ENCODE assay signal across 8 cellular contexts in the genomic region with DNA sequence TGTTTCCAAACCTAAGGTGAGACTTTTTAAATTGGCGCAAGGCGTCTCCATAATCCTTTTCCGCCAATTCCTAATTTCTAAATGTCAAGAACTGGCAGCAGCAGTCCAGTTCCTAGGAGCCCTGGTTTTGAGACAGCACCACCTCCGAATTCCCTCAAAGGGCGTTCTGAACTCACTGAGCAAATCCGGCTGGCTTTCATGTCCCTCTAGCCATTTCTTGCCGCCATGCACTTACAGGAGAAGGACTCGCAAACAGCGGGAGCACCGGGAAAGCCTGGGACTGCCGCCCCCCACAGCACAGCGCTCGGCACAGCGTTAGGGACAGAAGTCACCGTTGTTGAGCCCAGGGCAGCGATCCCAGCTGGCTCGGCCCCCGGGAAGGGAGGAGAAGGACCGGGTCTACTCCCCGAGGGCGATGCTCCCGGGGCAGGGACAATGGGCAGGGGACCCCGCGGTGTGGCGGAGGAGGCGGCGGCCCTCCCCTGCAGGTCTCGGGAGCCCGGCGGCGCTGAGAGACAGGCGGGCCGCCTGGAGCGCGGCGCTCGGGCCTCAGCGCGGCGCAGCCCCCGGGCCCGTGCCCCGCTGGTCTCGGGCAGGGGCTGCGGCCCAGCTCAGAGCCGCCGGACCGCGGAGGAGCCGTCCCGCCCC. TPM values are rescaled to one million over a fixed set of nuclear protein-coding genes. Genes with fewer than 3 reads are reported as not detected.
DNase-seq lines count a peak whose midpoint lies in the region; ATAC-seq, FAIRE-seq and TF ChIP-seq lines count a peak whose summit lies in the region.

No MANE protein-coding gene starts in this region.

- peak overlapping the region; percentile 97 for H3K27ac Mint-ChIP-seq in stimulated activated naive CD8-positive, alpha-beta T cell treated with anti-CD3 and anti-CD28 coated beads, Interleukin-15, Interleukin-2, amounts not matched to agents 100 ng/mL and 50 ng/mL, for 24 hours

- H3K36me3 ChIP-seq in HAP-1 (replicated peaks), result peaks cover 13% of the 10 kb centered on the region
- H3K36me3 ChIP-seq in lung (ENCODE audit: control insufficient read depth in 2 of 2, insufficient read depth in 2 of 2, low read length in 2 of 2), result no peaks in the 10 kb centered on the region

- no peak for TF ChIP-seq CTCF in lung (IDR thresholded peaks at IDR 0.05; ENCODE audit: control extremely low read depth, extremely low read depth)

- H3K9me3 Mint-ChIP-seq in stimulated activated naive CD8-positive, alpha-beta T cell treated with anti-CD3 and anti-CD28 coated beads, Interleukin-15, Interleukin-2, amounts not matched to agents 100 ng/mL and 50 ng/mL, for 24 hours, result no peaks in the 10 kb centered on the region

- no peaks in the 10 kb centered on the region for H3K9me3 ChIP-seq in HAP-1
- no peaks in the 10 kb centered on the region for H3K9me3 ChIP-seq in lung (ENCODE audit: control insufficient read depth in 2 of 2, insufficient read depth in 1 of 2, low read length in 1 of 2)

- peaks cover 44% of the 10 kb centered on the region for H3K36me3 Mint-ChIP-seq in stimulated activated naive CD8-positive, alpha-beta T cell treated with anti-CD3 and anti-CD28 coated beads, Interleukin-15, Interleukin-2, amounts not matched to agents 100 ng/mL and 50 ng/mL, for 24 hours (ENCODE audit: low read depth)

- in situ Hi-C loops in G401 (cut with HindIII; ENCODE audit: low sequenced_read_pairs) (no loop called here), HAP-1 (cut with MboI; ENCODE audit: low sequenced_read_pairs) (no loop called here)

- H3K4me3 ChIP-seq in HAP-1 (peak overlapping the region; percentile 84), lung (peak overlapping the region; percentile 90)

- peaks cover 87% of the 10 kb centered on the region for H3K4me1 Mint-ChIP-seq in stimulated activated naive CD8-positive, alpha-beta T cell treated with anti-CD3 and anti-CD28 coated beads, Interleukin-15, Interleukin-2, amounts not matched to agents 100 ng/mL and 50 ng/mL, for 24 hours (ENCODE audit: low read depth)

- H3K27me3 ChIP-seq in HAP-1 (ENCODE audit: low read depth) (no peaks in the 10 kb centered on the region), lung (ENCODE audit: control insufficient read depth, insufficient read depth) (no peaks in the 10 kb centered on the region)

- peak overlapping the region; percentile 98 for H3K4me3 Mint-ChIP-seq in stimulated activated naive CD8-positive, alpha-beta T cell treated with anti-CD3 and anti-CD28 coated beads, Interleukin-15, Interleukin-2, amounts not matched to agents 100 ng/mL and 50 ng/mL, for 24 hours

- no peaks in the 10 kb centered on the region; the same call in 1 of the 2 replicates for H3K4me1 ChIP-seq in HAP-1
- peaks cover 15 to 30% of the 10 kb centered on the region in 2 donors for H3K4me1 ChIP-seq in lung (ENCODE audit: control insufficient read depth in 2 of 2, insufficient read depth in 2 of 2, low read length in 2 of 2)

- no peaks in the 10 kb centered on the region for H3K27me3 Mint-ChIP-seq in stimulated activated naive CD8-positive, alpha-beta T cell treated with anti-CD3 and anti-CD28 coated beads, Interleukin-15, Interleukin-2, amounts not matched to agents 100 ng/mL and 50 ng/mL, for 24 hours

- peak overlapping the region; percentile 97 to 99 for H3K27ac ChIP-seq in lung (ENCODE audit: low read depth in 1 of 2, low read length in 1 of 2)

- DNase-seq in G401 (ENCODE audit: low spot score) (peak; percentile 79), HAP-1 (ENCODE audit: low spot score in 2 of 2) (peak; percentile 46 to 62), NAMALWA (ENCODE audit: low spot score) (peak; percentile 62), lung (ENCODE audit: low spot score) (peak; percentile 35), GM12892 (ENCODE audit: insufficient read length) (no peak)
- peak; percentile 24 for DNase-seq in activated CD4-positive, alpha-beta T cell treated with anti-CD3 and anti-CD28 coated beads for 48 hours
- DNase-seq in effector CD8-positive, alpha-beta T cell (lab: John Stamatoyannopoulos, UW), result peak; percentile 2

- FAIRE-seq in GM12892 (lab: Jason Lieb, UNC), result no peak

- no peak for ATAC-seq in lung (ENCODE audit: insufficient read depth, low FRiP score)

- WGBS in lung, 2 donors, result 0 to 1% methylated on average over 23 to 51 of the region's 51 CpGs

- TF ChIP-seq POLR2A in GM12892 (IDR thresholded peaks at IDR 0.05; ENCODE audit: low read depth, low read length), result no peak

RNA-seq across cellular contexts. Expression of gene ARHGAP17, which starts 0.5 kb away (rescaled TPM):
- total RNA-seq in G401 (2014; rRNA removed; shearing (Covaris generic)), result 11.7 and 14.4 TPM in 2 replicates
- total RNA-seq in lung, result 100 to 1,000 TPM in 1 of 2 donors, 10 to 100 TPM in 1; 76.4 to 115 TPM
- polyA plus RNA-seq in lung, result 10 to 100 TPM; 26.9 to 27.8 TPM
- polyA plus RNA-seq in GM12892 (2012; ENCODE audit: missing spikeins), result 77.6 TPM
